8 cellular contexts compared by ENCODE assay signal in genomic region chr10:46786518-46787320, GRCh38.
DNase-seq lines count a peak whose midpoint lies in the region; ATAC-seq and TF ChIP-seq lines count a peak whose summit lies in the region.
"Not testable (repeated sequence)": the region's sequence is repeated elsewhere in the genome, so short reads cannot be mapped to it uniquely, and the experiment has no call there.

No MANE protein-coding gene starts in this region.

- DNase-seq in DMS114 treated with DMSO at 0.1 percent for 48 hours (lab: John Stamatoyannopoulos, UW; ENCODE audit: unreplicated experiment) (peak; percentile 63), KBM-7 (peak; percentile 83), RPMI7951 (ENCODE audit: low read depth) (peak; percentile 64), fibroblast of the aortic adventitia (ENCODE audit: low read depth) (peak; percentile 64), myocyte (ENCODE audit: low read depth) (peak; percentile 87)
- peak; percentile 40 for DNase-seq in activated T-helper 9 cell treated with anti-CD3 and anti-CD28 coated beads, Interleukin-2, amount 50 U/mL, for 16 hours (ENCODE audit: low read depth)
- DNase-seq in stimulated activated CD8-positive, alpha-beta memory T cell treated with anti-CD3 and anti-CD28 coated beads, Interleukin-4, amount 100 ng/mL, for 24 hours (ENCODE audit: low read depth): peak; percentile 53

- ATAC-seq in GM21723 (IDR thresholded peaks at IDR 0.05; ENCODE audit: unreplicated experiment): peak; percentile 66

- H3K4me3 ChIP-seq in fibroblast of the aortic adventitia (ENCODE audit: low read depth, low read length): peak overlapping the region; percentile 77

- in situ Hi-C loops in KBM-7 (cut with MboI; ENCODE audit: low pct_unique_long_range_greater_than_20kb, low sequenced_read_pairs): not testable (repeated sequence)

- not testable (repeated sequence) for TF ChIP-seq CTCF in fibroblast of the aortic adventitia (IDR thresholded peaks at IDR 0.05; ENCODE audit: insufficient read depth, low read length)

Comparison
In these comparisons a context has a peak if more than half of its experiments do, and no peak if none do; other contexts are left out.
1. Peak in every context shown above with its lines: DNase-seq, ATAC-seq and H3K4me3 ChIP-seq.